ENCODE assay signal across 8 cellular contexts in genomic region chr14:71478542-71478941, GRCh38.
A peak's percentile ranks its signal among the peaks of the same experiment; 100 is the strongest.
DNase-seq lines count a peak whose midpoint lies in the region; ATAC-seq and TF ChIP-seq lines count a peak whose summit lies in the region.
"Had no signal": no experiment of that assay in that cellular context is flagged by ENCODE, and none has a peak within 500 bp of the region (broad histone marks: within the 10 kb centered on the region; RNA-seq: fewer than 3 reads in every experiment).

No MANE protein-coding gene starts in this region.

- H3K27me3 ChIP-seq in dorsolateral prefrontal cortex (no peaks in the 10 kb centered on the region), rectal smooth muscle tissue (ENCODE audit: control insufficient read depth, insufficient read depth, low read length) (no peaks in the 10 kb centered on the region)
- H3K27me3 ChIP-seq: body of pancreas had no signal

- peaks cover 14% of the 10 kb centered on the region for H3K4me1 ChIP-seq in rectal smooth muscle tissue (ENCODE audit: control insufficient read depth, insufficient read depth, low read length)
- H3K4me1 ChIP-seq: body of pancreas had no signal

- H3K9ac ChIP-seq in rectal smooth muscle tissue (ENCODE audit: low read length): no peak overlapping the region

- TF ChIP-seq CTCF in GM10266 (IDR thresholded peaks at IDR 0.05; ENCODE audit: control insufficient read depth, insufficient read depth, low read depth, missing control alignments): no peak
- TF ChIP-seq CTCF in dorsolateral prefrontal cortex (IDR thresholded peaks at IDR 0.05 in 54 of 56, conservative IDR thresholded peaks at IDR 0.05 in 2 of 56; ENCODE audit: low read depth in 1 of 56, partially characterized antibody in 56 of 56): no peak

- H3K27ac ChIP-seq in dorsolateral prefrontal cortex (peak overlapping the region in 41 of 59 donors; percentile 8 to 78 (median 48)), rectal smooth muscle tissue (ENCODE audit: low read depth, low read length) (peak overlapping the region; percentile 41)

- intact Hi-C loops in dorsolateral prefrontal cortex (cut with DNase I): loop anchor here in 1 of 2 donors (10.0 kb wide), 1 partner anchor 154 kb away; the partner anchor contains the start of gene SIPA1L1

- DNase-seq in GM10266 (ENCODE audit: extremely low spot score) (peak; percentile 14), NOMO-1 treated with DMSO at 0.1 percent for 48 hours (lab: John Stamatoyannopoulos, UW; ENCODE audit: unreplicated experiment) (peak; percentile 82), dorsolateral prefrontal cortex (no peak), NCI-H2029 treated with DMSO at 0.1 percent for 48 hours (lab: John Stamatoyannopoulos, UW) (no peak), NCI-H748 treated with DMSO at 0.1 percent for 48 hours (lab: John Stamatoyannopoulos, UW) (no peak)

- ATAC-seq in HG02973 (IDR thresholded peaks at IDR 0.05; ENCODE audit: unreplicated experiment): no peak
- ATAC-seq: body of pancreas had no signal

- H3K36me3 ChIP-seq in rectal smooth muscle tissue (ENCODE audit: control insufficient read depth, insufficient read depth, low read length): no peaks in the 10 kb centered on the region

- H3K4me3 ChIP-seq in dorsolateral prefrontal cortex: peak overlapping the region in 1 of 59 donors; percentile 12
- no peak overlapping the region for H3K4me3 ChIP-seq in rectal smooth muscle tissue (ENCODE audit: low read length)
- H3K4me3 ChIP-seq: body of pancreas had no signal

Comparison
In these comparisons a context has a peak if more than half of its experiments do, and no peak if none do; other contexts are left out.
1. DNase-seq: peak in GM10266 (single experiment) and NOMO-1 treated with DMSO at 0.1 percent for 48 hours (single experiment); none in dorsolateral prefrontal cortex (0 of 10), NCI-H2029 treated with DMSO at 0.1 percent for 48 hours (single experiment) and NCI-H748 treated with DMSO at 0.1 percent for 48 hours (single experiment).